8 cellular contexts compared by ENCODE assay signal in genomic region chr3:119810018-119810435, GRCh38. TPM values are rescaled to one million over a fixed set of nuclear protein-coding genes. Genes with fewer than 3 reads are reported as not detected.
DNase-seq lines count a peak whose midpoint lies in the region; ATAC-seq and TF ChIP-seq lines count a peak whose summit lies in the region.

No MANE protein-coding gene starts in this region.

- POLR2A ChIA-PET in CD4-positive, alpha-beta memory T cell (lab: Charles Lee; ENCODE audit: partially characterized antibody): interaction anchor here (0.6 to 1.3 kb wide), 3 partner anchors 38 to 286 kb away, joined by 3 to 5 read pairs (median 4); partner anchors contain the start of gene GSK3B

- H3K27ac Mint-ChIP-seq in CD4-positive, alpha-beta memory T cell: peak overlapping the region; percentile 16 to 91 (median 87)

- CTCF ChIA-PET in CD4-positive, alpha-beta memory T cell (lab: Charles Lee; ENCODE audit: partially characterized antibody): interaction anchor here (0.7 to 2.4 kb wide), 9 partner anchors 10 to 608 kb away, joined by 3 to 17 read pairs (median 5); partner anchors contain the start of genes GSK3B and LRRC58

- H3K9me3 ChIP-seq in CD4-positive, alpha-beta memory T cell (ENCODE audit: control insufficient read depth in 1 of 2, low read length in 2 of 2): no peaks in the 10 kb centered on the region
- H3K9me3 ChIP-seq in esophagus squamous epithelium (no peaks in the 10 kb centered on the region), psoas muscle (no peaks in the 10 kb centered on the region)

- WGBS in esophagus squamous epithelium, 2 donors: 0% methylated on average over 1 to 19 of the region's 33 CpGs
- 1 to 4% (median 2%) methylated on average over 33 of the region's 33 CpGs for WGBS in psoas muscle, 3 donors

- peak overlapping the region; percentile 84 to 94 (median 90) for H3K4me3 Mint-ChIP-seq in CD4-positive, alpha-beta memory T cell

- no peaks in the 10 kb centered on the region for H3K27me3 ChIP-seq in CD4-positive, alpha-beta memory T cell (ENCODE audit: insufficient read depth, low read length)
- H3K27me3 ChIP-seq in esophagus squamous epithelium (peaks cover 0 to 13% (median 0%) of the 10 kb centered on the region in 4 donors), psoas muscle (ENCODE audit: insufficient read depth in 3 of 3, low read length in 2 of 3) (peaks cover 0 to 4% (median 2%) of the 10 kb centered on the region in 3 donors)

- no peaks in the 10 kb centered on the region for H3K36me3 Mint-ChIP-seq in CD4-positive, alpha-beta memory T cell

- intact Hi-C loops in CD4-positive, alpha-beta memory T cell (cut with micrococcal nuclease): no loop called here
- intact Hi-C loops in esophagus squamous epithelium (cut with DNase I): no loop called here
- intact Hi-C loops in psoas muscle (cut with DNase I): no loop called here

- no peak for TF ChIP-seq POLR2A in esophagus squamous epithelium (IDR thresholded peaks at IDR 0.05)

- peak in 2 of 6 experiments; percentile 12 to 14 for TF ChIP-seq CTCF in esophagus squamous epithelium (IDR thresholded peaks at IDR 0.05)
- TF ChIP-seq CTCF in psoas muscle (IDR thresholded peaks at IDR 0.05): no peak

- peak; percentile 33 to 56 (median 48) for DNase-seq in CD4-positive, alpha-beta memory T cell
- peak in 2 of 3 experiments; percentile 10 to 40 for DNase-seq in activated CD8-positive, alpha-beta memory T cell treated with anti-CD3 and anti-CD28 coated beads for 48 hours (ENCODE audit: low read depth in 2 of 3, low spot score in 2 of 3)
- DNase-seq in esophagus squamous epithelium (lab: John Stamatoyannopoulos, UW) (peak; percentile 10), psoas muscle (peak in 1 of 2 donors; percentile 37), NCI-H2081 (lab: John Stamatoyannopoulos, UW) (no peak), A172 (ENCODE audit: low spot score) (no peak)

- peaks cover 7% of the 10 kb centered on the region for H3K4me1 ChIP-seq in CD4-positive, alpha-beta memory T cell (ENCODE audit: insufficient read depth, low read length)
- H3K4me1 ChIP-seq in esophagus squamous epithelium (peaks cover 6 to 12% (median 10%) of the 10 kb centered on the region in 3 donors), psoas muscle (peaks cover 7% of the 10 kb centered on the region)

- ATAC-seq in GM19438 (IDR thresholded peaks at IDR 0.05; ENCODE audit: low read depth, unreplicated experiment): peak; percentile 77
- ATAC-seq in HG03558 (IDR thresholded peaks at IDR 0.05; ENCODE audit: extremely low read depth, unreplicated experiment): peak; percentile 64
- peak; percentile 36 to 72 (median 70) for ATAC-seq in psoas muscle

- H3K4me1 Mint-ChIP-seq in CD4-positive, alpha-beta memory T cell: peaks cover 7 to 17% (median 12%) of the 10 kb centered on the region in 4 donors

- H3K27me3 Mint-ChIP-seq in CD4-positive, alpha-beta memory T cell: peaks cover 0 to 2% of the 10 kb centered on the region in 2 donors

- H3K27ac ChIP-seq in CD4-positive, alpha-beta memory T cell (ENCODE audit: low read depth, low read length): no peak overlapping the region
- H3K27ac ChIP-seq in esophagus squamous epithelium: no peak overlapping the region
- no peak overlapping the region for H3K27ac ChIP-seq in psoas muscle

- H3K36me3 ChIP-seq in CD4-positive, alpha-beta memory T cell (ENCODE audit: insufficient read depth, low read length): no peaks in the 10 kb centered on the region
- H3K36me3 ChIP-seq in esophagus squamous epithelium (no peaks in the 10 kb centered on the region), psoas muscle (ENCODE audit: insufficient read depth in 1 of 2, low read depth in 1 of 2) (no peaks in the 10 kb centered on the region)

- H3K9me3 Mint-ChIP-seq in CD4-positive, alpha-beta memory T cell: no peaks in the 10 kb centered on the region

- peak overlapping the region; percentile 34 to 56 for H3K4me3 ChIP-seq in CD4-positive, alpha-beta memory T cell (ENCODE audit: low read length in 2 of 2)
- H3K4me3 ChIP-seq in esophagus squamous epithelium (peak overlapping the region; percentile 10 to 72 (median 50)), psoas muscle (peak overlapping the region; percentile 66)

RNA-seq across cellular contexts. Expression of gene NR1I2, which starts 28.1 kb away (rescaled TPM):
- under 1 TPM; 0.39 to 0.49 TPM for total RNA-seq in CD4-positive, alpha-beta memory T cell
- under 1 TPM; 0.40 to 0.46 TPM for polyA plus RNA-seq in CD4-positive, alpha-beta memory T cell
- total RNA-seq in esophagus squamous epithelium: not detected
- not detected for total RNA-seq in psoas muscle
- under 1 TPM in 2 of 3 donors, not detected in 1; 0.03 to 0.05 TPM for polyA plus RNA-seq in psoas muscle
- not detected in 2 replicates for total RNA-seq in A172 (2014; rRNA removed; shearing (Covaris generic))

Comparison
In these comparisons a context has a peak if more than half of its experiments do, and no peak if none do; other contexts are left out.
1. DNase-seq: peak in CD4-positive, alpha-beta memory T cell (5 of 5), activated CD8-positive, alpha-beta memory T cell treated with anti-CD3 and anti-CD28 coated beads for 48 hours (2 of 3) and esophagus squamous epithelium (single experiment); none in NCI-H2081 (0 of 2) and A172 (single experiment).
2. Peak in every context shown above with its lines, with median percentiles within 50 percentile points of each other: H3K4me3 ChIP-seq and ATAC-seq.